Comparison of ENCODE assay signal across 8 cellular contexts in genomic region chr6:11263185-11263817, GRCh38. TPM values are rescaled to one million over a fixed set of nuclear protein-coding genes. Genes with fewer than 3 reads are reported as not detected.
DNase-seq lines count a peak whose midpoint lies in the region; ATAC-seq and TF ChIP-seq lines count a peak whose summit lies in the region.

No MANE protein-coding gene starts in this region.

- no peaks in the 10 kb centered on the region for H3K36me3 ChIP-seq in body of pancreas (replicated peaks in 1 of 2; ENCODE audit: insufficient read depth in 1 of 2, low read depth in 2 of 2)
- H3K36me3 ChIP-seq in stomach = no peaks in the 10 kb centered on the region

- TF ChIP-seq CTCF in body of pancreas (IDR thresholded peaks at IDR 0.05) (no peak), stomach (IDR thresholded peaks at IDR 0.05) (no peak)

- POLR2A ChIA-PET in activated CD4-positive, alpha-beta memory T cell treated with anti-CD3 and anti-CD28 coated beads, Interleukin-2, amount 10 ng/mL, durations not matched to agents 7 days and 5 days (lab: Charles Lee) = interaction anchor here (1.0 to 3.9 kb wide), 2 partner anchors 27 to 32 kb away, joined by 4 to 20 read pairs; partner anchors contain the start of gene NEDD9

- no peaks in the 10 kb centered on the region for H3K27me3 ChIP-seq in body of pancreas
- H3K27me3 ChIP-seq in stomach = no peaks in the 10 kb centered on the region

- intact Hi-C loops in body of pancreas (cut with DNase I) (no loop called here), stomach (cut with DNase I; ENCODE audit: low total_unique reads) (no loop called here)

- peak overlapping the region; percentile 6 to 65 (median 62) for H3K27ac ChIP-seq in body of pancreas
- H3K27ac ChIP-seq in stomach = peak overlapping the region; percentile 63 to 77 (median 69)

- H3K27me3 Mint-ChIP-seq in activated CD4-positive, alpha-beta memory T cell treated with anti-CD3 and anti-CD28 coated beads, Interleukin-2, amount 10 ng/mL, durations not matched to agents 7 days and 5 days = no peaks in the 10 kb centered on the region

- DNase-seq in HS-5 (ENCODE audit: low read depth) (peak; percentile 45), body of pancreas (peak; percentile 67 to 77 (median 71)), kidney glomerular epithelial cell (lab: John Stamatoyannopoulos, UW) (peak; percentile 73), stomach (peak; percentile 75), GM19240 (ENCODE audit: insufficient read length, low spot score) (no peak)
- no peak for DNase-seq in activated CD4-positive, alpha-beta memory T cell treated with anti-CD3 and anti-CD28 coated beads, Interleukin-2, amount 10 ng/mL, durations not matched to agents 7 days and 5 days

- CTCF ChIA-PET in activated CD4-positive, alpha-beta memory T cell treated with anti-CD3 and anti-CD28 coated beads, Interleukin-2, amount 10 ng/mL, durations not matched to agents 7 days and 5 days (lab: Charles Lee) = no interaction called here

- TF ChIP-seq POLR2A in body of pancreas (IDR thresholded peaks at IDR 0.05) (peak in 2 of 3 donors; percentile 15 to 16), stomach (IDR thresholded peaks at IDR 0.05) (no peak)

- H3K4me1 ChIP-seq in body of pancreas (peaks cover 19% of the 10 kb centered on the region), stomach (peaks cover 11 to 34% (median 21%) of the 10 kb centered on the region in 4 donors)

- H3K9me3 ChIP-seq in body of pancreas = no peaks in the 10 kb centered on the region
- H3K9me3 ChIP-seq in stomach = no peaks in the 10 kb centered on the region

- H3K4me3 Mint-ChIP-seq in activated CD4-positive, alpha-beta memory T cell treated with anti-CD3 and anti-CD28 coated beads, Interleukin-2, amount 10 ng/mL, durations not matched to agents 7 days and 5 days = no peak overlapping the region

- no peak for TF ChIP-seq EP300 in stomach (IDR thresholded peaks at IDR 0.05)

- no peak overlapping the region for H3K27ac Mint-ChIP-seq in activated CD4-positive, alpha-beta memory T cell treated with anti-CD3 and anti-CD28 coated beads, Interleukin-2, amount 10 ng/mL, durations not matched to agents 7 days and 5 days

- H3K9me3 Mint-ChIP-seq in activated CD4-positive, alpha-beta memory T cell treated with anti-CD3 and anti-CD28 coated beads, Interleukin-2, amount 10 ng/mL, durations not matched to agents 7 days and 5 days = no peaks in the 10 kb centered on the region

- H3K4me3 ChIP-seq in body of pancreas (no peak overlapping the region), stomach (no peak overlapping the region)

- H3K36me3 Mint-ChIP-seq in activated CD4-positive, alpha-beta memory T cell treated with anti-CD3 and anti-CD28 coated beads, Interleukin-2, amount 10 ng/mL, durations not matched to agents 7 days and 5 days (ENCODE audit: low read depth) = peaks cover 46% of the 10 kb centered on the region

- ATAC-seq in body of pancreas (peak; percentile 95), GM19397 (IDR thresholded peaks at IDR 0.05; ENCODE audit: unreplicated experiment) (no peak), GM21717 (IDR thresholded peaks at IDR 0.05; ENCODE audit: unreplicated experiment) (no peak)

- H3K4me1 Mint-ChIP-seq in activated CD4-positive, alpha-beta memory T cell treated with anti-CD3 and anti-CD28 coated beads, Interleukin-2, amount 10 ng/mL, durations not matched to agents 7 days and 5 days = peaks cover 41% of the 10 kb centered on the region

- WGBS in body of pancreas, 2 donors = 31 to 42% methylated on average over 5 of the region's 5 CpGs
- WGBS in stomach, 5 donors = 13 to 32% (median 20%) methylated on average over 5 of the region's 5 CpGs

RNA-seq across cellular contexts. Expression of gene NEDD9, which starts 30.8 kb away (rescaled TPM):
- total RNA-seq in body of pancreas (10 to 100 TPM; 22.8 to 58.3 TPM), stomach (10 to 100 TPM; 11.3 to 97.9 (median 48.2) TPM)
- 10 to 100 TPM in 1 of 3 donors, 1 to 10 TPM in 2; 4.2 to 19.6 (median 9.2) TPM for polyA plus RNA-seq in stomach
- total RNA-seq in activated CD4-positive, alpha-beta memory T cell treated with anti-CD3 and anti-CD28 coated beads, Interleukin-2, amount 10 ng/mL, durations not matched to agents 7 days and 5 days = 10 to 100 TPM; 60.1 to 64.8 TPM

Comparison
In these comparisons a context has a peak if more than half of its experiments do, and no peak if none do; other contexts are left out.
1. DNase-seq: peak in HS-5 (single experiment), body of pancreas (4 of 4), kidney glomerular epithelial cell (single experiment) and stomach (single experiment); none in GM19240 (single experiment) and activated CD4-positive, alpha-beta memory T cell treated with anti-CD3 and anti-CD28 coated beads, Interleukin-2, amount 10 ng/mL, durations not matched to agents 7 days and 5 days (single experiment).
2. POLR2A ChIP-seq: peak in body of pancreas (2 of 3); none in stomach (0 of 4).